8 cellular contexts compared by ENCODE assay signal in genomic region chr7:7969306-7970112, GRCh38. TPM values are rescaled to one million over a fixed set of nuclear protein-coding genes. Genes with fewer than 3 reads are reported as not detected.
DNase-seq lines count a peak whose midpoint lies in the region; ATAC-seq and TF ChIP-seq lines count a peak whose summit lies in the region.

No MANE protein-coding gene starts in this region.

- H3K27me3 Mint-ChIP-seq in natural killer cell treated with Interleukin-12 subunit alpha and Interleukin-12 subunit beta and Interleukin-15 and Interleukin-18, amount 100 ng/mL, for 72 hours: no peaks in the 10 kb centered on the region

- no peak for TF ChIP-seq CTCF in GM10248 (IDR thresholded peaks at IDR 0.05; ENCODE audit: control extremely low read depth, extremely low read depth, low read depth, missing control alignments)

- DNase-seq in GM10248 (ENCODE audit: extremely low spot score) (peak; percentile 20), NOMO-1 treated with DMSO at 0.1 percent for 48 hours (lab: John Stamatoyannopoulos, UW; ENCODE audit: unreplicated experiment) (peak; percentile 31), fibroblast of gingiva (ENCODE audit: low read depth) (peak; percentile 19), substantia nigra (lab: John Stamatoyannopoulos, UW) (peak in 30 of 49 donors; percentile 11 to 58 (median 36)), GF-D8 (lab: John Stamatoyannopoulos, UW) (no peak)
- peak; percentile 69 to 71 for DNase-seq in activated T-cell treated with anti-CD3 and anti-CD28 coated beads, Interleukin-2, amount 50 U/mL, for 48 hours
- DNase-seq in natural killer cell treated with Interleukin-12 subunit alpha and Interleukin-12 subunit beta and Interleukin-15 and Interleukin-18, amount 100 ng/mL, for 72 hours (ENCODE audit: low spot score): peak; percentile 65

- H3K27ac ChIP-seq in substantia nigra (ENCODE audit: low read depth, low read length, poor library complexity, severe bottlenecking): peak overlapping the region; percentile 99

- no peak overlapping the region for H3K27ac Mint-ChIP-seq in natural killer cell treated with Interleukin-12 subunit alpha and Interleukin-12 subunit beta and Interleukin-15 and Interleukin-18, amount 100 ng/mL, for 72 hours

- H3K9me3 Mint-ChIP-seq in natural killer cell treated with Interleukin-12 subunit alpha and Interleukin-12 subunit beta and Interleukin-15 and Interleukin-18, amount 100 ng/mL, for 72 hours: no peaks in the 10 kb centered on the region

- peak; percentile 3 for ATAC-seq in HG03025 (IDR thresholded peaks at IDR 0.05; ENCODE audit: low FRiP score, unreplicated experiment)
- peak; percentile 1 to 25 for ATAC-seq in natural killer cell treated with Interleukin-12 subunit alpha and Interleukin-12 subunit beta and Interleukin-15 and Interleukin-18, amount 100 ng/mL, for 72 hours

- POLR2A ChIA-PET in GM10248 (lab: Yijun Ruan, JAX): no interaction called here

- H3K4me3 Mint-ChIP-seq in natural killer cell treated with Interleukin-12 subunit alpha and Interleukin-12 subunit beta and Interleukin-15 and Interleukin-18, amount 100 ng/mL, for 72 hours: peak overlapping the region; percentile 52

- no peaks in the 10 kb centered on the region for H3K36me3 Mint-ChIP-seq in natural killer cell treated with Interleukin-12 subunit alpha and Interleukin-12 subunit beta and Interleukin-15 and Interleukin-18, amount 100 ng/mL, for 72 hours

- CTCF ChIA-PET in GM10248 (lab: Yijun Ruan, JAX): interaction anchor here (1.3 to 2.4 kb wide), 4 partner anchors 17 to 36 kb away, joined by 3 to 9 read pairs (median 5); no protein-coding TSS in a partner anchor

- H3K4me1 Mint-ChIP-seq in natural killer cell treated with Interleukin-12 subunit alpha and Interleukin-12 subunit beta and Interleukin-15 and Interleukin-18, amount 100 ng/mL, for 72 hours (ENCODE audit: low read depth in 2 of 2): peaks cover 10 to 23% of the 10 kb centered on the region in 2 donors

RNA-seq across cellular contexts. Expression of gene GLCCI1, which starts 0.9 kb away (rescaled TPM):
- total RNA-seq in natural killer cell treated with Interleukin-12 subunit alpha and Interleukin-12 subunit beta and Interleukin-15 and Interleukin-18, amount 100 ng/mL, for 72 hours: 10 to 100 TPM; 15.5 to 16.7 TPM
